8 cellular contexts compared by ENCODE assay signal in the genomic region with DNA sequence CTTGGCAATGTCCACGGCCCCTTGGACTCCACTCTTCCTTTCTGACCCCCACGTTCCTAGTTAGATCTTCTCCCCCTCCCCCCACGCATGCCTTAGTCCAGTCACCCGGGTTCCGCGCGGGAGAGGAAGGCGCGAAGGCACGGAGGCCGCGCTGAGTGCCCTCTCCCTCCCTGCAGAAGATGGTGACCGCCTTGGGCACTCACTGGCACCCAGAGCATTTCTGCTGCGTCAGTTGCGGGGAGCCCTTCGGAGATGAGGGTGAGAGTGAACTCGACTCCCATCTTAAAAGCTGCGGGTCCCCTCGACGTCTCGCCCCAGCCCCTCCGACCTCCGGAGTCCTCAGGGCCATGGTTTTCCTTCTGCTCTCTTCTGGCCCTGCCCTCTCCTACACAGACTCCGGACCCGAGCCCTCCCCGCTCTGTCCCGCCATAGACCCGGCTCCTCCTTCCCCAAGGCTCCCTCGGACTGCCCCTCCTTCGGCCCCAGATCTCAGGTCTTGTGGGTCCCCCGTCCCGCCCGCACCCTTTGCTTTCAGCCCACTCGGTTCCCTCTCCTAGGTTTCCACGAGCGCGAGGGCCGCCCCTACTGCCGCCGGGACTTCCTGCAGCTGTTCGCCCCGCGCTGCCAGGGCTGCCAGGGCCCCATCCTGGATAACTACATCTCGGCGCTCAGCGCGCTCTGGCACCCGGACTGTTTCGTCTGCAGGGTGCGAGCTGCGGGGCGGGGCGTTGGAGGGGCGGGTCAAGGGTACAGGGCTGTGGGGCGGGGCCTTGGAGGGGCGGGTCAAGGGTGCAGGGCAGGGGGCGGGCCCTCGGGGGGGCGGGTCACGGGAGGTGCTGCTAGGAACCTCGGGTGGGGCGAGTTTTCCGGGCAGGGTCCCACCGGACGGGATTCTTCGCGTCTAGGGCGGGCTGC. TPM values are rescaled to one million over a fixed set of nuclear protein-coding genes. Genes with fewer than 3 reads are reported as not detected.
DNase-seq lines count a peak whose midpoint lies in the region; ATAC-seq and TF ChIP-seq lines count a peak whose summit lies in the region.

No MANE protein-coding gene starts in this region.

- intact Hi-C loops in right lobe of liver (cut with DNase I) = loop anchor here in 1 of 2 donors (10.0 kb wide), 1 partner anchor 218 kb away; no protein-coding TSS in a partner anchor

- peaks cover 0 to 30% (median 2%) of the 10 kb centered on the region in 4 donors for H3K4me1 ChIP-seq in right lobe of liver

- H3K36me3 ChIP-seq in right lobe of liver (no peaks in the 10 kb centered on the region), MG63 (peaks cover 56% of the 10 kb centered on the region)

- H3K4me3 ChIP-seq in GM08714 (ENCODE audit: low read length) (peak overlapping the region; percentile 59; the same call in 1 of the 2 replicates), right lobe of liver (peak overlapping the region; percentile 48 to 65 (median 63)), MG63 (no peak overlapping the region)

- DNase-seq in T follicular helper cell (ENCODE audit: low read depth) (peak; percentile 82), right lobe of liver (peak; percentile 96), MG63 (no peak), EL (no peak)
- DNase-seq in activated naive CD8-positive, alpha-beta T cell treated with anti-CD3 and anti-CD28 coated beads, Interleukin-2, amount 50 U/mL, for 16 hours (ENCODE audit: low read depth, low spot score) = peak; percentile 79
- DNase-seq in stimulated activated CD8-positive, alpha-beta memory T cell treated with anti-CD3 and anti-CD28 coated beads, Interleukin-12 subunit alpha, Interleukin-12 subunit beta, amount 100 ng/mL, for 4 hours (ENCODE audit: low read depth) = peak; percentile 75

- no peak for TF ChIP-seq CTCF in right lobe of liver (IDR thresholded peaks at IDR 0.05)

- ATAC-seq in HG02870 (IDR thresholded peaks at IDR 0.05; ENCODE audit: unreplicated experiment) (peak; percentile 51), right lobe of liver (peak; percentile 75 to 83 (median 80))

- WGBS in right lobe of liver (ENCODE audit: insufficient coverage, low coverage, low lambda C conversion rate, missing lambda C conversion rate) = 18% methylated on average over 40 of the region's 68 CpGs

- H3K27ac ChIP-seq in right lobe of liver = peak overlapping the region; percentile 73 to 96 (median 82)

- H3K27me3 ChIP-seq in right lobe of liver (no peaks in the 10 kb centered on the region), MG63 (no peaks in the 10 kb centered on the region; the same call in 1 of the 2 replicates)

- no peaks in the 10 kb centered on the region for H3K9me3 ChIP-seq in right lobe of liver
- no peaks in the 10 kb centered on the region for H3K9me3 ChIP-seq in MG63

- peak; percentile 50 for TF ChIP-seq POLR2A in right lobe of liver (IDR thresholded peaks at IDR 0.05)

RNA-seq across cellular contexts. Expression of a gene that starts 4.6 kb away (rescaled TPM):
- 1 to 10 TPM; 1.9 to 7.9 (median 6.7) TPM for total RNA-seq in right lobe of liver
- total RNA-seq in MG63 (2014; rRNA removed; shearing (Covaris generic); ENCODE audit: low replicate concordance) = 39.1 and 48.1 TPM in 2 replicates

RNA-seq across cellular contexts. Expression of a gene that starts 6.4 kb away (rescaled TPM):
- total RNA-seq in right lobe of liver = under 1 TPM in 3 of 6 experiments, not detected in 3; 0.07 to 0.14 (median 0.12) TPM
- total RNA-seq in MG63 (2014; rRNA removed; shearing (Covaris generic); ENCODE audit: low replicate concordance) = not detected in 2 replicates

RNA-seq across cellular contexts. Expression of a gene that starts 17.3 kb away (rescaled TPM):
- total RNA-seq in right lobe of liver = 10 to 100 TPM in 3 of 6 experiments, 1 to 10 TPM in 3; 3.9 to 20.9 (median 11.0) TPM
- total RNA-seq in MG63 (2014; rRNA removed; shearing (Covaris generic); ENCODE audit: low replicate concordance) = 11.3 and 12.7 TPM in 2 replicates

RNA-seq across cellular contexts. Expression of a gene that starts 31.6 kb away (rescaled TPM):
- total RNA-seq in right lobe of liver = 10 to 100 TPM; 35.8 to 70.3 (median 54.5) TPM
- 20.6 and 27.9 TPM in 2 replicates for total RNA-seq in MG63 (2014; rRNA removed; shearing (Covaris generic); ENCODE audit: low replicate concordance)

RNA-seq across cellular contexts. Expression of a gene that starts 34.0 kb away (rescaled TPM):
- total RNA-seq in right lobe of liver = under 1 TPM; 0.19 to 0.68 (median 0.36) TPM
- not detected in 2 replicates for total RNA-seq in MG63 (2014; rRNA removed; shearing (Covaris generic); ENCODE audit: low replicate concordance)

Comparison
In these comparisons a context has a peak if more than half of its experiments do, and no peak if none do; other contexts are left out.
1. DNase-seq: peak in T follicular helper cell (single experiment), activated naive CD8-positive, alpha-beta T cell treated with anti-CD3 and anti-CD28 coated beads, Interleukin-2, amount 50 U/mL, for 16 hours (single experiment), right lobe of liver (3 of 3) and stimulated activated CD8-positive, alpha-beta memory T cell treated with anti-CD3 and anti-CD28 coated beads, Interleukin-12 subunit alpha, Interleukin-12 subunit beta, amount 100 ng/mL, for 4 hours (single experiment); none in MG63 (single experiment) and EL (single experiment).